In genomic region chr1:163842546-163842945, GRCh38 we compare ENCODE assay signal across 34 cellular contexts.
DNase-seq lines count a peak whose midpoint lies in the region; ATAC-seq and TF ChIP-seq lines count a peak whose summit lies in the region.
"Had no signal": no experiment of that assay in that cellular context is flagged by ENCODE, and none has a peak within 500 bp of the region (broad histone marks: within the 10 kb centered on the region; RNA-seq: fewer than 3 reads in every experiment).

No MANE protein-coding gene starts in this region.

- intact Hi-C loops in colonic mucosa (cut with DNase I) (no loop called here), testis (cut with DNase I; ENCODE audit: low total_unique reads) (no loop called here)

- H3K9me2 ChIP-seq in hepatocyte (replicated peaks; ENCODE audit: insufficient read depth): no peaks in the 10 kb centered on the region

- no peaks in the 10 kb centered on the region for H4K20me1 ChIP-seq in hepatocyte (ENCODE audit: insufficient read depth, poor library complexity, severe bottlenecking)
- H4K20me1 ChIP-seq in smooth muscle cell (ENCODE audit: low read depth): no peaks in the 10 kb centered on the region

- no peak for ATAC-seq in HG03108 (IDR thresholded peaks at IDR 0.05; ENCODE audit: unreplicated experiment)
- ATAC-seq in HG02678 (IDR thresholded peaks at IDR 0.05; ENCODE audit: unreplicated experiment): no peak
- ATAC-seq: activated CD4-positive, alpha-beta T cell treated with anti-CD3 and anti-CD28 coated beads for 36 hours; activated CD8-positive, alpha-beta T cell treated with anti-CD3 and anti-CD28 coated beads for 36 hours; activated T-helper 17 cell treated with anti-CD3 and anti-CD28 coated beads, Interleukin-2, amount 50 U/mL, for 72 hours; foreskin keratinocyte; HCT116; heart right ventricle; natural killer cell treated with Interleukin-12 subunit alpha and Interleukin-12 subunit beta and Interleukin-15 and Interleukin-18, amount 100 ng/mL, for 72 hours had no signal

- H3K9ac ChIP-seq in colonic mucosa (ENCODE audit: low read depth in 2 of 2, low read length in 2 of 2): no peak overlapping the region
- H3K9ac ChIP-seq in smooth muscle cell (ENCODE audit: low read depth): no peak overlapping the region

- H3K9me3 ChIP-seq in colonic mucosa: no peaks in the 10 kb centered on the region
- H3K9me3 ChIP-seq in hepatocyte (ENCODE audit: low read depth): no peaks in the 10 kb centered on the region
- H3K9me3 ChIP-seq in smooth muscle cell (replicated peaks; ENCODE audit: low read depth): no peaks in the 10 kb centered on the region
- no peaks in the 10 kb centered on the region for H3K9me3 ChIP-seq in testis
- H3K9me3 ChIP-seq: Caco-2, heart right ventricle, SJSA1, thoracic aorta had no signal

- H3K36me3 ChIP-seq in BJ (ENCODE audit: control insufficient read depth, insufficient read depth, low read length) (no peaks in the 10 kb centered on the region), colonic mucosa (no peaks in the 10 kb centered on the region), hepatocyte (replicated peaks; ENCODE audit: insufficient read depth, low read depth) (no peaks in the 10 kb centered on the region), smooth muscle cell (ENCODE audit: low read depth) (no peaks in the 10 kb centered on the region), testis (ENCODE audit: low read depth, missing control alignments) (no peaks in the 10 kb centered on the region)
- H3K36me3 ChIP-seq: heart right ventricle, SJSA1, thoracic aorta had no signal

- H3K4me2 ChIP-seq in hepatocyte (no peak overlapping the region), smooth muscle cell (no peak overlapping the region)

- DNase-seq in BJ (ENCODE audit: low read depth): peak; percentile 71
- no peak for DNase-seq in colonic mucosa
- DNase-seq in hepatocyte (ENCODE audit: low spot score): no peak
- DNase-seq in smooth muscle cell (lab: John Stamatoyannopoulos, UW; ENCODE audit: unreplicated experiment): no peak
- DNase-seq in testis: no peak
- DNase-seq in amygdala (lab: John Stamatoyannopoulos, UW): no peak
- DNase-seq: activated CD4-positive, alpha-beta T cell treated with anti-CD3 and anti-CD28 coated beads for 36 hours; activated CD8-positive, alpha-beta T cell treated with anti-CD3 and anti-CD28 coated beads for 36 hours; activated naive CD4-positive, alpha-beta T cell treated with anti-CD3 and anti-CD28 coated beads, Interleukin-2, amount 10 ng/mL, durations not matched to agents 7 days and 5 days; amniotic stem cell; C1 segment of cervical spinal cord; Caco-2; DMS79; foreskin keratinocyte; GDM1; heart right ventricle; KBM-7; kidney; midbrain; NCI-H1092; NCI-H1694; NCI-H446 treated with DMSO at 0.1 percent for 48 hours; stimulated activated naive CD4-positive, alpha-beta T cell treated with Interleukin-2 at 50 U/mL for 16 hours; T-helper 9 cell had no signal

- H3K27me3 ChIP-seq in BJ (ENCODE audit: control insufficient read depth, insufficient read depth, low read length): no peaks in the 10 kb centered on the region
- H3K27me3 ChIP-seq in colonic mucosa: no peaks in the 10 kb centered on the region
- no peaks in the 10 kb centered on the region for H3K27me3 ChIP-seq in hepatocyte
- no peaks in the 10 kb centered on the region for H3K27me3 ChIP-seq in smooth muscle cell (ENCODE audit: low read depth)
- H3K27me3 ChIP-seq in testis: no peaks in the 10 kb centered on the region
- H3K27me3 ChIP-seq: foreskin keratinocyte, heart right ventricle, SJSA1 had no signal

- no peaks in the 10 kb centered on the region for H3K4me1 ChIP-seq in colonic mucosa
- no peaks in the 10 kb centered on the region for H3K4me1 ChIP-seq in hepatocyte (ENCODE audit: insufficient read depth)
- H3K4me1 ChIP-seq in smooth muscle cell (ENCODE audit: low read depth): no peaks in the 10 kb centered on the region
- no peaks in the 10 kb centered on the region for H3K4me1 ChIP-seq in testis
- H3K4me1 ChIP-seq: Caco-2, foreskin keratinocyte, SJSA1 had no signal

- no peaks in the 10 kb centered on the region for H3F3A ChIP-seq in smooth muscle cell (ENCODE audit: low read depth)

- POLR2A ChIA-PET in BJ (lab: Charles Lee): no interaction called here

- peak overlapping the region; percentile 22 for H3K27ac ChIP-seq in colonic mucosa
- peak overlapping the region; percentile 31 for H3K27ac ChIP-seq in hepatocyte
- H3K27ac ChIP-seq in smooth muscle cell (ENCODE audit: low read depth): no peak overlapping the region
- H3K27ac ChIP-seq in testis: no peak overlapping the region
- H3K27ac ChIP-seq: foreskin keratinocyte, HL-60, RWPE1, SJSA1, thoracic aorta, VCaP had no signal

- WGBS in hepatocyte (ENCODE audit: low lambda C conversion rate, missing lambda C conversion rate): 54% methylated on average over 1 of the region's 1 CpG
- 25% methylated on average over 1 of the region's 1 CpG for WGBS in smooth muscle cell (ENCODE audit: low lambda C conversion rate)
- 21 to 37% methylated on average over 1 of the region's 1 CpG for WGBS in testis, 2 donors

- H3K4me3 ChIP-seq in BJ (ENCODE audit: low read depth, low read length): no peak overlapping the region
- H3K4me3 ChIP-seq in colonic mucosa: no peak overlapping the region
- no peak overlapping the region for H3K4me3 ChIP-seq in hepatocyte
- H3K4me3 ChIP-seq in smooth muscle cell: no peak overlapping the region
- no peak overlapping the region for H3K4me3 ChIP-seq in testis
- H3K4me3 ChIP-seq: heart right ventricle, SJSA1, thoracic aorta had no signal

- H3K79me2 ChIP-seq in hepatocyte (no peaks in the 10 kb centered on the region), smooth muscle cell (ENCODE audit: low read depth) (no peaks in the 10 kb centered on the region)

- CTCF ChIA-PET in BJ (lab: Yijun Ruan, JAX): interaction anchor here (0.6 to 1.5 kb wide), 6 partner anchors 22 to 796 kb away, joined by 3 to 5 read pairs (median 3); no protein-coding TSS in a partner anchor

- TF ChIP-seq POLR2A in testis (IDR thresholded peaks at IDR 0.05): no peak

- no peak overlapping the region for H2AFZ ChIP-seq in hepatocyte
- peak overlapping the region; percentile 41 for H2AFZ ChIP-seq in smooth muscle cell (ENCODE audit: low read depth)

- TF ChIP-seq CTCF in BJ (IDR thresholded peaks at IDR 0.05; ENCODE audit: insufficient read depth, low read depth, low read length) (no peak), colonic mucosa (IDR thresholded peaks at IDR 0.05) (no peak), hepatocyte (IDR thresholded peaks at IDR 0.05; ENCODE audit: poor library complexity) (no peak), smooth muscle cell (IDR thresholded peaks at IDR 0.05; ENCODE audit: borderline replicate concordance, insufficient read depth, poor library complexity, severe bottlenecking) (no peak), testis (IDR thresholded peaks at IDR 0.05) (no peak)

Comparison
In these comparisons a context has a peak if more than half of its experiments do, and no peak if none do; other contexts are left out.
1. H3K27ac ChIP-seq: peak in colonic mucosa (single experiment) and hepatocyte (single experiment); none in smooth muscle cell (single experiment) and testis (0 of 2).